Comparison of ENCODE assay signal across 8 cellular contexts in the genomic region with DNA sequence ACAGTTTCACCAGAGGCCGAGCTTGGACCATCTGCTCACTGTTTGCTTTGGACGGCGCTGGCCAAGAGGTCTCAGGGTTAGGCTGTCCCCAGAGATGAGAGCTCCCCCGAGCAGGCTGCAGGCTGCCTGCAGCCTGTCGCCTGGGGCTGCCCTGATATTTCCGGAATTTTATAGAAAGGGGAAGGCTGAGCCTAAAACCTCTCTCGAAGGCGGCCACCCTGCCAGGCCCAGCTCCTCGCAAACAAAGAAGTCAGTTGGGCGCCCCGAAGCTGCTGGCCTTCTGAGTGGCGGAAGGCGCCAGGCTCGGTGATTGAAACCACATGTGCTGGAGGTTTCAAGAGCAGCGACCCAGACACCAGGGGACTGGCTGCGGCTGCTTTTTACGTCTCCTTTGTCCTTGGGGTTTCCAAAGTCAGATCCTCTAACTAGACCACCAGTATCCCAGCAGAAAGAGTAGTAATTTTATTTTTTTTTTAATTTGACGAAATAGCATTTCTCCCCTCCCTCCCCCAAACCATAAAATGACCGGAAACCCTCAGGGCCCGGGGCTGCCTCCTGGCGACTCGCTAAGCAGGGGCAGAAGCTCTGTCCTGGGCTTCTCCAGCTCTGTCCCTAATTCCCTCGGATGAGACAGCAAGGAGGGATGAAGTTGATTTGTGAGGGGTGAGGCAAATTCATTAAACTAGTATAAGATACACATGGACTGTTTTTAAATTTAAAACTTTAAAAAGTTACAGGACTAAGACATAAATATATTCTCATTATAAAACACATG. TPM values are rescaled to one million over a fixed set of nuclear protein-coding genes. Genes with fewer than 3 reads are reported as not detected.
A peak's percentile ranks its signal among the peaks of the same experiment; 100 is the strongest.
DNase-seq lines count a peak whose midpoint lies in the region; TF ChIP-seq lines count a peak whose summit lies in the region.

No MANE protein-coding gene starts in this region.

- H3K4me1 ChIP-seq in KMS-11 (ENCODE audit: low read depth, poor library complexity, severe bottlenecking) (peaks cover 3% of the 10 kb centered on the region), Caco-2 (no peaks in the 10 kb centered on the region)

- no peak overlapping the region for H3K4me2 ChIP-seq in KMS-11

- H3K9ac ChIP-seq in KMS-11 = peak overlapping the region; percentile 7; the same call in 1 of the 2 replicates

- H3K36me3 ChIP-seq in KMS-11 (ENCODE audit: insufficient read depth) = no peaks in the 10 kb centered on the region
- H3K36me3 ChIP-seq in Caco-2 (ENCODE audit: control insufficient read depth, insufficient read depth, low read length) = no peaks in the 10 kb centered on the region

- H3K79me2 ChIP-seq in KMS-11 (ENCODE audit: insufficient read depth, low read depth) = no peaks in the 10 kb centered on the region

- H2AFZ ChIP-seq in KMS-11 (ENCODE audit: low read depth) = peak overlapping the region; percentile 19

- CTCF ChIA-PET in Caco-2 (lab: Charles Lee) = interaction anchor here (1.0 to 1.2 kb wide), 2 partner anchors 35 to 124 kb away, joined by 3 to 6 read pairs; no protein-coding TSS in a partner anchor

- no peaks in the 10 kb centered on the region for H3K9me3 ChIP-seq in Caco-2

- TF ChIP-seq POLR2A in lower leg skin (IDR thresholded peaks at IDR 0.05) = no peak

- H3K27ac ChIP-seq in KMS-11 (no peak overlapping the region), coronary artery (peak overlapping the region; percentile 4 to 77)

- POLR2A ChIA-PET in Caco-2 (lab: Charles Lee) = no interaction called here

- H3K4me1 Mint-ChIP-seq in type B pancreatic cell (ENCODE audit: unreplicated experiment) (peaks cover 31% of the 10 kb centered on the region), Caco-2 (ENCODE audit: low read depth, unreplicated experiment) (no peaks in the 10 kb centered on the region)

- TF ChIP-seq CTCF in KMS-11 (conservative IDR thresholded peaks at IDR 0.05; ENCODE audit: low read depth, low read length) = no peak
- no peak for TF ChIP-seq CTCF in coronary artery (IDR thresholded peaks at IDR 0.05)
- no peak for TF ChIP-seq CTCF in lower leg skin (IDR thresholded peaks at IDR 0.05)
- no peak for TF ChIP-seq CTCF in type B pancreatic cell (conservative IDR thresholded peaks at IDR 0.05)
- no peak for TF ChIP-seq CTCF in Caco-2 (IDR thresholded peaks at IDR 0.05; ENCODE audit: insufficient read depth in 1 of 2, low read depth in 1 of 2, low read length in 1 of 2, severe bottlenecking in 1 of 2, unreplicated experiment in 1 of 2)

- no TSS peak for BruUV-seq in Caco-2 (replicated peaks; lab: Mats Ljungman, UMichigan)

- no peaks in the 10 kb centered on the region for H3K9me3 Mint-ChIP-seq in type B pancreatic cell
- no peaks in the 10 kb centered on the region for H3K9me3 Mint-ChIP-seq in Caco-2 (ENCODE audit: unreplicated experiment)

- DNase-seq in coronary artery (ENCODE audit: low spot score) (peak; percentile 85), lower leg skin (ENCODE audit: low spot score in 2 of 2) (peak; percentile 64 to 96), type B pancreatic cell (ENCODE audit: extremely low spot score, unreplicated experiment) (peak; percentile 81), ACHN (no peak), OCI-M1 (lab: John Stamatoyannopoulos, UW) (no peak), Caco-2 (no peak)
- DNase-seq in central memory CD4-positive, alpha-beta T cell = no peak

- H3K4me3 ChIP-seq in KMS-11 (IDR thresholded peaks at IDR 0.05; ENCODE audit: insufficient read depth, low read depth, low read length) = no peak overlapping the region
- H3K4me3 ChIP-seq in coronary artery = peak overlapping the region; percentile 55
- no peak overlapping the region for H3K4me3 ChIP-seq in lower leg skin (ENCODE audit: low read depth, poor library complexity, severe bottlenecking)
- no peak overlapping the region for H3K4me3 ChIP-seq in Caco-2 (ENCODE audit: low read depth, low read length)

- H3K4me3 Mint-ChIP-seq in type B pancreatic cell (peak overlapping the region; percentile 79), Caco-2 (ENCODE audit: unreplicated experiment) (no peak overlapping the region)

- H3K36me3 Mint-ChIP-seq in type B pancreatic cell (peaks cover 4% of the 10 kb centered on the region), Caco-2 (ENCODE audit: insufficient read depth, unreplicated experiment) (no peaks in the 10 kb centered on the region)

- WGBS in lower leg skin, 2 donors = 33 to 56% methylated on average over 21 to 23 of the region's 23 CpGs

- H3K27me3 ChIP-seq in KMS-11 (ENCODE audit: insufficient read depth, low read depth) (no peaks in the 10 kb centered on the region), Caco-2 (replicated peaks; ENCODE audit: control insufficient read depth, insufficient read depth, low read length) (no peaks in the 10 kb centered on the region)

- in situ Hi-C loops in ACHN (cut with HindIII; ENCODE audit: low pct_ligation_motif_present, low pct_unique_long_range_greater_than_20kb, low sequenced_read_pairs) = no loop called here

- H4K20me1 ChIP-seq in KMS-11 (ENCODE audit: insufficient read depth) = no peaks in the 10 kb centered on the region

- H3K27ac Mint-ChIP-seq in type B pancreatic cell (peak overlapping the region; percentile 86), Caco-2 (ENCODE audit: unreplicated experiment) (no peak overlapping the region)

- H3K27me3 Mint-ChIP-seq in type B pancreatic cell = no peaks in the 10 kb centered on the region
- H3K27me3 Mint-ChIP-seq in Caco-2 (ENCODE audit: insufficient read depth, unreplicated experiment) = no peaks in the 10 kb centered on the region

- intact Hi-C loops in lower leg skin (cut with DNase I; ENCODE audit: low total_unique reads) = no loop called here
- intact Hi-C loops in Caco-2 (cut with micrococcal nuclease; ENCODE audit: unreplicated experiment) = no loop called here

RNA-seq across cellular contexts. Expression of a gene that starts 57.4 kb away (rescaled TPM):
- total RNA-seq in lower leg skin (10 to 100 TPM in 3 of 4 donors, 1 to 10 TPM in 1; 7.6 to 27.0 (median 17.7) TPM), type B pancreatic cell (ENCODE audit: low replicate concordance) (3.6 and 65.7 TPM in 2 replicates), Caco-2 (2022) (44.0 and 58.9 TPM in 2 replicates)

Comparison
In these comparisons a context has a peak if more than half of its experiments do, and no peak if none do; other contexts are left out.
1. DNase-seq: peak in coronary artery (single experiment), lower leg skin (2 of 2) and type B pancreatic cell (single experiment); none in ACHN (single experiment), OCI-M1 (single experiment), Caco-2 (0 of 2) and central memory CD4-positive, alpha-beta T cell (single experiment).